ENCODE assay signal across 30 cellular contexts in genomic region chr19:43499042-43499441, GRCh38. TPM values are rescaled to one million over a fixed set of nuclear protein-coding genes. Genes with fewer than 3 reads are reported as not detected.
DNase-seq lines count a peak whose midpoint lies in the region; ATAC-seq, FAIRE-seq and TF ChIP-seq lines count a peak whose summit lies in the region.
"Had no signal": no experiment of that assay in that cellular context is flagged by ENCODE, and none has a peak within 500 bp of the region (broad histone marks: within the 10 kb centered on the region; RNA-seq: fewer than 3 reads in every experiment).

No MANE protein-coding gene starts in this region.

- no peak overlapping the region for H4K12ac ChIP-seq in trophoblast cell (ENCODE audit: low read depth, low read length)

- peaks cover 12% of the 10 kb centered on the region for H3K36me3 Mint-ChIP-seq in T-helper 2 cell treated with Interferon-gamma antibody and Interleukin-4, amounts not matched to agents 5 μg/mL and 100 μg/mL, for 36 hours (ENCODE audit: low read depth)
- H3K36me3 Mint-ChIP-seq in activated T-helper 17 cell treated with anti-CD3 and anti-CD28 coated beads, Interleukin-2, amount 50 U/mL, for 72 hours (ENCODE audit: low read depth), result peaks cover 66% of the 10 kb centered on the region

- H3K4me2 ChIP-seq in trophoblast cell (ENCODE audit: low read length), result no peak overlapping the region

- peaks cover 5% of the 10 kb centered on the region for H3K79me2 ChIP-seq in trophoblast cell (ENCODE audit: control insufficient read depth, insufficient read depth, low read length, poor library complexity)
- H3K79me2 ChIP-seq: parathyroid adenoma had no signal

- no peaks in the 10 kb centered on the region for H3K27me3 ChIP-seq in liver (ENCODE audit: control insufficient read depth in 4 of 4, insufficient read depth in 4 of 4, low read length in 3 of 4)
- H3K27me3 ChIP-seq in small intestine (ENCODE audit: control insufficient read depth in 2 of 2, insufficient read depth in 2 of 2, low read length in 2 of 2), result no peaks in the 10 kb centered on the region
- no peaks in the 10 kb centered on the region for H3K27me3 ChIP-seq in trophoblast cell (ENCODE audit: insufficient read depth, low read length)

- no peak overlapping the region for H2BK12ac ChIP-seq in trophoblast cell (ENCODE audit: low read length)

- ATAC-seq in activated T-helper 17 cell treated with anti-CD3 and anti-CD28 coated beads, Interleukin-2, amount 50 U/mL, for 72 hours (replicated peaks), result no peak
- ATAC-seq: sciatic nerve had no signal

- H3K4me3 Mint-ChIP-seq in T-helper 2 cell treated with Interferon-gamma antibody and Interleukin-4, amounts not matched to agents 5 μg/mL and 100 μg/mL, for 36 hours, result no peak overlapping the region
- H3K4me3 Mint-ChIP-seq in activated T-helper 17 cell treated with anti-CD3 and anti-CD28 coated beads, Interleukin-2, amount 50 U/mL, for 72 hours, result no peak overlapping the region

- peak overlapping the region in 1 of 3 donors; percentile 23 for H3K4me3 ChIP-seq in liver (ENCODE audit: low read depth in 1 of 3, low read length in 3 of 3)
- no peak overlapping the region for H3K4me3 ChIP-seq in small intestine (ENCODE audit: low read depth in 1 of 2, low read length in 2 of 2)
- no peak overlapping the region for H3K4me3 ChIP-seq in trophoblast cell (ENCODE audit: low read depth, low read length)
- H3K4me3 ChIP-seq: GM23248 had no signal

- no peak overlapping the region for H3K14ac ChIP-seq in trophoblast cell (ENCODE audit: low read length)

- no peak for TF ChIP-seq CTCF in liver (IDR thresholded peaks at IDR 0.05; ENCODE audit: low read depth, low read length, missing input control)

- no peaks in the 10 kb centered on the region for H3K27me3 Mint-ChIP-seq in T-helper 2 cell treated with Interferon-gamma antibody and Interleukin-4, amounts not matched to agents 5 μg/mL and 100 μg/mL, for 36 hours (ENCODE audit: low read depth)
- no peaks in the 10 kb centered on the region for H3K27me3 Mint-ChIP-seq in activated T-helper 17 cell treated with anti-CD3 and anti-CD28 coated beads, Interleukin-2, amount 50 U/mL, for 72 hours

- DNase-seq in T-helper 2 cell treated with Interferon-gamma antibody and Interleukin-4, amounts not matched to agents 5 μg/mL and 100 μg/mL, for 36 hours (ENCODE audit: low spot score), result no peak
- DNase-seq in T-helper 2 cell (no peak), small intestine (peak; percentile 73), trophoblast cell (no peak), activated T-cell treated with anti-CD3 and anti-CD28 coated beads for 4 hours (no peak), NCI-H1417 (lab: John Stamatoyannopoulos, UW) (no peak)
- DNase-seq: activated CD4-positive, alpha-beta T cell treated with anti-CD3 and anti-CD28 coated beads, Interleukin-2, amount 50 U/mL, for 48 hours; activated CD8-positive, alpha-beta memory T cell treated with anti-CD3 and anti-CD28 coated beads, Interleukin-2, amount 50 U/mL, for 4 hours; activated naive CD4-positive, alpha-beta T cell treated with anti-CD3 and anti-CD28 coated beads, Interleukin-2, amount 50 U/mL, for 16 hours; effector CD8-positive, alpha-beta T cell; erythroblast; glutamatergic neuron; GM23248; NCI-H1092; NCI-H187 treated with DMSO at 0.1 percent for 48 hours; NCI-H2171 treated with DMSO at 0.1 percent for 48 hours; NCI-H524; SIG-M5; stimulated activated naive CD4-positive, alpha-beta T cell treated with Interleukin-2 at 50 U/mL for 16 hours; SW 1271 had no signal

- H2BK5ac ChIP-seq in trophoblast cell (ENCODE audit: low read depth, low read length, poor library complexity), result no peak overlapping the region

- H4K8ac ChIP-seq in trophoblast cell (ENCODE audit: low read depth, low read length), result no peak overlapping the region

- H3K4me1 ChIP-seq in liver (ENCODE audit: control insufficient read depth in 4 of 4, insufficient read depth in 4 of 4, low read length in 3 of 4) (peaks cover 15 to 47% (median 34%) of the 10 kb centered on the region in 4 donors), small intestine (ENCODE audit: control insufficient read depth in 2 of 2, insufficient read depth in 1 of 2, low read depth in 1 of 2, low read length in 1 of 2) (no peaks in the 10 kb centered on the region), trophoblast cell (ENCODE audit: control insufficient read depth in 1 of 2, insufficient read depth in 2 of 2, low read length in 2 of 2) (peaks cover 9 to 10% of the 10 kb centered on the region in 2 experiments)
- H3K4me1 ChIP-seq: parathyroid adenoma had no signal

- no peak overlapping the region for H4K91ac ChIP-seq in trophoblast cell (ENCODE audit: low read depth, low read length)

- FAIRE-seq in small intestine (lab: Jason Lieb, UNC), result no peak
- FAIRE-seq: colon, D721Med had no signal

- no peak overlapping the region for H3K4ac ChIP-seq in trophoblast cell (ENCODE audit: low read depth, low read length)

- peaks cover 13% of the 10 kb centered on the region for H3K4me1 Mint-ChIP-seq in T-helper 2 cell treated with Interferon-gamma antibody and Interleukin-4, amounts not matched to agents 5 μg/mL and 100 μg/mL, for 36 hours (ENCODE audit: low read depth)
- peaks cover 21% of the 10 kb centered on the region for H3K4me1 Mint-ChIP-seq in activated T-helper 17 cell treated with anti-CD3 and anti-CD28 coated beads, Interleukin-2, amount 50 U/mL, for 72 hours

- peak overlapping the region; percentile 34 for H3K27ac Mint-ChIP-seq in T-helper 2 cell treated with Interferon-gamma antibody and Interleukin-4, amounts not matched to agents 5 μg/mL and 100 μg/mL, for 36 hours
- H3K27ac Mint-ChIP-seq in activated T-helper 17 cell treated with anti-CD3 and anti-CD28 coated beads, Interleukin-2, amount 50 U/mL, for 72 hours, result peak overlapping the region; percentile 18

- 35% methylated on average over 3 of the region's 3 CpGs for WGBS in liver
- WGBS in small intestine, 3 donors, result 59 to 78% (median 70%) methylated on average over 3 of the region's 3 CpGs
- WGBS in trophoblast cell (ENCODE audit: extremely low coverage, insufficient coverage, insufficient read length), result no CpG with 5 or more reads among the region's 3 CpGs

- H3K9me3 ChIP-seq in liver (ENCODE audit: control insufficient read depth in 4 of 4, low read length in 3 of 4) (no peaks in the 10 kb centered on the region), small intestine (ENCODE audit: control insufficient read depth, low read depth) (no peaks in the 10 kb centered on the region), trophoblast cell (ENCODE audit: insufficient read depth, low read depth, low read length) (peaks cover 3% of the 10 kb centered on the region)

- no peak overlapping the region for H3K23ac ChIP-seq in trophoblast cell (ENCODE audit: low read length)

- H3K27ac ChIP-seq in liver (ENCODE audit: low read depth in 1 of 2, low read length in 2 of 2) (peak overlapping the region; percentile 76 to 83), small intestine (ENCODE audit: low read depth in 1 of 2, low read length in 1 of 2) (peak overlapping the region in 1 of 2 donors; percentile 8), trophoblast cell (ENCODE audit: low read depth, low read length) (no peak overlapping the region)
- H3K27ac ChIP-seq: 22Rv1, C4-2B, GM23248, parathyroid adenoma had no signal

- no peak overlapping the region for H2AFZ ChIP-seq in trophoblast cell (ENCODE audit: insufficient read depth, low read length, poor library complexity)
- H2AFZ ChIP-seq: GM23248, parathyroid adenoma had no signal

- H3K36me3 ChIP-seq in liver (ENCODE audit: control insufficient read depth in 4 of 4, insufficient read depth in 3 of 4, low read depth in 1 of 4, low read length in 3 of 4) (peaks cover 4 to 16% (median 9%) of the 10 kb centered on the region in 4 donors), small intestine (ENCODE audit: control insufficient read depth in 2 of 2, insufficient read depth in 2 of 2, low read length in 2 of 2) (peaks cover 8 to 9% of the 10 kb centered on the region in 2 donors), trophoblast cell (ENCODE audit: control insufficient read depth in 1 of 2, insufficient read depth in 2 of 2, low read length in 2 of 2) (peaks cover 26 to 29% of the 10 kb centered on the region in 2 experiments)

- H3K9ac ChIP-seq in liver (ENCODE audit: low read depth in 1 of 2, low read length in 2 of 2), result no peak overlapping the region
- no peak overlapping the region for H3K9ac ChIP-seq in trophoblast cell (ENCODE audit: low read length)
- H3K9ac ChIP-seq: GM23248, parathyroid adenoma had no signal

- TF ChIP-seq RAD21 in liver (IDR thresholded peaks at IDR 0.05), result peak; percentile 8 to 50

- peaks cover 7% of the 10 kb centered on the region for H3K79me1 ChIP-seq in trophoblast cell (ENCODE audit: low read length)

- H2AK5ac ChIP-seq in trophoblast cell (ENCODE audit: low read length), result no peak overlapping the region

- H3K9me3 Mint-ChIP-seq in T-helper 2 cell treated with Interferon-gamma antibody and Interleukin-4, amounts not matched to agents 5 μg/mL and 100 μg/mL, for 36 hours, result no peaks in the 10 kb centered on the region
- H3K9me3 Mint-ChIP-seq in activated T-helper 17 cell treated with anti-CD3 and anti-CD28 coated beads, Interleukin-2, amount 50 U/mL, for 72 hours, result no peaks in the 10 kb centered on the region

- no peak overlapping the region for H3K18ac ChIP-seq in trophoblast cell (ENCODE audit: low read length)

- H2BK120ac ChIP-seq in trophoblast cell (ENCODE audit: insufficient read depth, low read length, poor library complexity), result no peak overlapping the region

TF ChIP-seq in liver, 16 proteins besides CTCF, POLR2A, EP300 and RAD21 (continues in another document):
- peak in 1 of 2 donors; percentile 77 for TF ChIP-seq JUND (IDR thresholded peaks at IDR 0.05)

RNA-seq across cellular contexts. Expression of gene PHLDB3, which starts 5.5 kb away (rescaled TPM):
- total RNA-seq in activated T-helper 17 cell treated with anti-CD3 and anti-CD28 coated beads, Interleukin-2, amount 50 U/mL, for 72 hours, result 10 to 100 TPM; 16.7 to 25.5 TPM
- total RNA-seq in liver, result 10 to 100 TPM; 10.6 to 18.2 TPM
- polyA plus RNA-seq in liver, result 10 to 100 TPM; 10.7 to 12.7 TPM
- 10 to 100 TPM in 2 of 3 donors, 1 to 10 TPM in 1; 6.2 to 27.6 (median 19.7) TPM for polyA plus RNA-seq in small intestine
- polyA plus RNA-seq in trophoblast cell (2013), result 81.5 and 87.5 TPM in 2 replicates

RNA-seq across cellular contexts. Expression of gene ETHE1, which starts 28.0 kb away (rescaled TPM):
- total RNA-seq in activated T-helper 17 cell treated with anti-CD3 and anti-CD28 coated beads, Interleukin-2, amount 50 U/mL, for 72 hours, result 10 to 100 TPM; 71.1 to 74.0 TPM
- 10 to 100 TPM; 30.4 to 35.0 TPM for total RNA-seq in liver
- polyA plus RNA-seq in liver, result 10 to 100 TPM; 34.0 to 45.1 TPM
- polyA plus RNA-seq in small intestine, result 100 to 1,000 TPM; 118 to 164 (median 123) TPM
- polyA plus RNA-seq in trophoblast cell (2013), result 32.0 and 34.3 TPM in 2 replicates

RNA-seq across cellular contexts. Expression of gene LYPD3, which starts 33.6 kb away (rescaled TPM):
- total RNA-seq in activated T-helper 17 cell treated with anti-CD3 and anti-CD28 coated beads, Interleukin-2, amount 50 U/mL, for 72 hours, result 1 to 10 TPM; 1.0 to 3.0 TPM
- total RNA-seq in liver, result under 1 TPM; 0.08 to 0.09 TPM
- polyA plus RNA-seq in liver, result under 1 TPM; 0.26 to 0.38 TPM
- polyA plus RNA-seq in small intestine, result 1 to 10 TPM in 1 of 3 donors, under 1 TPM in 1, not detected in 1; 0.73 to 1.1 TPM
- 44.9 and 48.1 TPM in 2 replicates for polyA plus RNA-seq in trophoblast cell (2013)
- total RNA-seq: GM23248 had no signal
- polyA plus RNA-seq: neural cell had no signal

RNA-seq across cellular contexts. Expression of gene ZNF575, which starts 33.9 kb away (rescaled TPM):
- total RNA-seq in activated T-helper 17 cell treated with anti-CD3 and anti-CD28 coated beads, Interleukin-2, amount 50 U/mL, for 72 hours, result 1 to 10 TPM in 1 of 2 donors, under 1 TPM in 1; 0.86 to 1.7 TPM
- under 1 TPM; 0.08 to 0.09 TPM for total RNA-seq in liver
- polyA plus RNA-seq in liver (1 to 10 TPM in 1 of 2 donors, under 1 TPM in 1; 0.88 to 1.0 TPM), small intestine (1 to 10 TPM; 1.1 to 2.4 (median 1.3) TPM)
- polyA plus RNA-seq in trophoblast cell (2013), result 0.51 and 0.57 TPM in 2 replicates
- total RNA-seq: Daoy had no signal
- polyA plus RNA-seq: neural cell had no signal
